ENCODE assay signal across 9 cellular contexts in the genomic region with DNA sequence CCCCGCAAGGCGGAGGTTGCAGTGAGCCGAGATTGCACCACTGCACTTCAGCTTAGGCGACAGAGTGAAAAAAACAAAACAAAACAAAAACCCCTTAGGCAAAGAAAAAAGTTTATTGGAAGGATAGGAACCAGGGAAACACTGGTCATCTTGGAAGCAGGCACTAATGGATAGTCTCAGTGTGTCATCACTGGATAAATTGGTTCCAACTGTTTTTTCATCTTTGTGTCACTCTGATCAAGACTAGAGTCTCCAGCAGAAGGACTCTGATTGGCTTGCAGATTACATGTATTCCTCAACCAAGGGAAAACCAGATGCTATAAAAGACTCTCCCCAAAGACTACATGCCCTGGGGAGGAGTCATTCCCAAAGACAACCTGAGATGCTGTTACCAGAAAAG. TPM values are rescaled to one million over a fixed set of nuclear protein-coding genes. Genes with fewer than 3 reads are reported as not detected.
"Had no signal": no experiment of that assay in that cellular context is flagged by ENCODE, and none has a peak within 500 bp of the region (broad histone marks: within the 10 kb centered on the region; RNA-seq: fewer than 3 reads in every experiment).

No MANE protein-coding gene starts in this region.

- H2AFZ ChIP-seq: GM23338 had no signal

- H3K4me2 ChIP-seq: GM23338 had no signal

- H3K4me3 ChIP-seq: GM23338, K562 had no signal

- DNase-seq: H9, HCEC 1CT, KG1 had no signal

- H3K27ac ChIP-seq: HL-60 had no signal

- ATAC-seq: GM23338, HepG2, K562 had no signal

RNA-seq across cellular contexts. Expression of gene HMHB1, which starts 35.0 kb away (rescaled TPM):
- total RNA-seq: GM23338, H1, H9, HepG2, HT1080, K562 had no signal
- polyA plus RNA-seq: GM23338, H1, HepG2, K562 had no signal
